Comparison of ENCODE assay signal across 29 cellular contexts in the genomic region with DNA sequence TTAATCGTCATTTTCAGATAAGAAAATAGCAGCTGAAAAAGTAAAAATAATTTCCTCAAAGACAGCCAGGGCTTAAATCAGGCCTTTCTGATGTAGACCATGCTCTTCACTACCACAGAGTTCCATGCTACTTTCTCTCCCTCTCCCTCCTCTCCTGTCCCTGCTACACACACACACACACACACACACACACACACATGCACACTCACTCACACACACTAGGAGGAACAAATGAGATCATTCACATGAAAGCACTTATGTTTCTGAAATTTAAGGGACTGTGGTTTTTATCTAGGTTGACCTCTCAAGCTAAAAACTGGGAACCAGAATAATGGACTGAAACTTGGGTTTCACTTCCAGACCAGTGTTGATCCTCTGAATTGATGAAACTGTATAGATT. TPM values are rescaled to one million over a fixed set of nuclear protein-coding genes. Genes with fewer than 3 reads are reported as not detected.
DNase-seq lines count a peak whose midpoint lies in the region; TF ChIP-seq lines count a peak whose summit lies in the region.
"Had no signal": no experiment of that assay in that cellular context is flagged by ENCODE, and none has a peak within 500 bp of the region (broad histone marks: within the 10 kb centered on the region; RNA-seq: fewer than 3 reads in every experiment).

No MANE protein-coding gene starts in this region.

- H3K9me3 Mint-ChIP-seq in activated naive CD4-positive, alpha-beta T cell treated with anti-CD3 and anti-CD28 coated beads, Interleukin-2, amount 10 ng/mL, durations not matched to agents 7 days and 5 days, result no peaks in the 10 kb centered on the region
- H3K9me3 Mint-ChIP-seq: activated naive CD8-positive, alpha-beta T cell treated with anti-CD3 and anti-CD28 coated beads for 36 hours; activated T-helper 17 cell treated with anti-CD3 and anti-CD28 coated beads, Interleukin-2, amount 50 U/mL, for 72 hours; effector memory CD8-positive, alpha-beta T cell; mesothelial cell of epicardium; natural killer cell; stimulated activated naive CD8-positive, alpha-beta T cell treated with anti-CD3 and anti-CD28 coated beads, Interleukin-15, Interleukin-2, amounts not matched to agents 100 ng/mL and 50 ng/mL, for 24 hours had no signal

- DNase-seq in SIG-M5 treated with dmso at 0.1 percent for 504 hours (lab: John Stamatoyannopoulos, UW; ENCODE audit: unreplicated experiment) (peak; percentile 3), SIG-M5 (lab: John Stamatoyannopoulos, UW) (no peak), RPMI7951 (ENCODE audit: low read depth) (peak; percentile 34), epithelial cell of esophagus (ENCODE audit: low read depth) (peak; percentile 6)
- no peak for DNase-seq in activated CD4-positive, CD25-positive, alpha-beta regulatory T cell (lab: John Stamatoyannopoulos, UW)
- no peak for DNase-seq in activated T-cell treated with anti-CD3 and anti-CD28 coated beads, Interleukin-2, amount 50 U/mL, for 1 hour
- no peak for DNase-seq in activated naive CD4-positive, alpha-beta T cell treated with anti-CD3 and anti-CD28 coated beads, Interleukin-2, amount 10 ng/mL, durations not matched to agents 7 days and 5 days
- DNase-seq in stimulated activated naive CD4-positive, alpha-beta T cell treated with Interleukin-2 at 50 U/mL for 16 hours (lab: John Stamatoyannopoulos, UW), result no peak
- DNase-seq: activated CD4-positive, alpha-beta T cell treated with anti-CD3 and anti-CD28 coated beads, Interleukin-2, amount 50 U/mL, for 1 hour; activated naive CD8-positive, alpha-beta T cell treated with anti-CD3 and anti-CD28 coated beads for 36 hours; body of pancreas; COR-L47; effector memory CD8-positive, alpha-beta T cell; heart right ventricle; natural killer cell; NCI-H1694; NCI-H2227 treated with DMSO at 0.1 percent for 48 hours; NCI-H774; PC-3; SHP77; stimulated activated CD4-positive, alpha-beta T cell treated with anti-CD3 and anti-CD28 coated beads, Interleukin-12 subunit alpha, Interleukin-12 subunit beta, amount 100 ng/mL, for 4 hours; stimulated activated CD4-positive, alpha-beta T cell treated with anti-CD3 and anti-CD28 coated beads, Interleukin-4, amount 100 ng/mL, for 4 hours; T-helper 1 cell; tibial artery had no signal

- no peak overlapping the region for H3K27ac Mint-ChIP-seq in activated naive CD4-positive, alpha-beta T cell treated with anti-CD3 and anti-CD28 coated beads, Interleukin-2, amount 10 ng/mL, durations not matched to agents 7 days and 5 days
- H3K27ac Mint-ChIP-seq: activated naive CD8-positive, alpha-beta T cell treated with anti-CD3 and anti-CD28 coated beads for 36 hours; activated T-helper 17 cell treated with anti-CD3 and anti-CD28 coated beads, Interleukin-2, amount 50 U/mL, for 72 hours; B cell; effector memory CD8-positive, alpha-beta T cell; mesothelial cell of epicardium; natural killer cell had no signal

- peaks cover 11% of the 10 kb centered on the region for H3K27me3 Mint-ChIP-seq in activated naive CD4-positive, alpha-beta T cell treated with anti-CD3 and anti-CD28 coated beads, Interleukin-2, amount 10 ng/mL, durations not matched to agents 7 days and 5 days
- H3K27me3 Mint-ChIP-seq: activated naive CD8-positive, alpha-beta T cell treated with anti-CD3 and anti-CD28 coated beads for 36 hours; activated T-helper 17 cell treated with anti-CD3 and anti-CD28 coated beads, Interleukin-2, amount 50 U/mL, for 72 hours; B cell; effector memory CD8-positive, alpha-beta T cell; stimulated activated naive CD8-positive, alpha-beta T cell treated with anti-CD3 and anti-CD28 coated beads, Interleukin-15, Interleukin-2, amounts not matched to agents 100 ng/mL and 50 ng/mL, for 24 hours had no signal

- H3K4me3 ChIP-seq in epithelial cell of esophagus (ENCODE audit: low read length), result no peak overlapping the region
- H3K4me3 ChIP-seq: body of pancreas, heart right ventricle, right atrium auricular region, tibial artery had no signal

- no peak for TF ChIP-seq CTCF in epithelial cell of esophagus (IDR thresholded peaks at IDR 0.05; ENCODE audit: insufficient read depth, low read depth, low read length, missing control alignments)

- peaks cover 10% of the 10 kb centered on the region for H3K4me1 Mint-ChIP-seq in activated naive CD4-positive, alpha-beta T cell treated with anti-CD3 and anti-CD28 coated beads, Interleukin-2, amount 10 ng/mL, durations not matched to agents 7 days and 5 days

- CTCF ChIA-PET in activated naive CD4-positive, alpha-beta T cell treated with anti-CD3 and anti-CD28 coated beads, Interleukin-2, amount 10 ng/mL, durations not matched to agents 7 days and 5 days (lab: Charles Lee), result no interaction called here

- H3K4me3 Mint-ChIP-seq in activated naive CD4-positive, alpha-beta T cell treated with anti-CD3 and anti-CD28 coated beads, Interleukin-2, amount 10 ng/mL, durations not matched to agents 7 days and 5 days, result no peak overlapping the region
- H3K4me3 Mint-ChIP-seq: activated naive CD8-positive, alpha-beta T cell treated with anti-CD3 and anti-CD28 coated beads for 36 hours; activated T-helper 17 cell treated with anti-CD3 and anti-CD28 coated beads, Interleukin-2, amount 50 U/mL, for 72 hours; B cell; effector memory CD8-positive, alpha-beta T cell; mesothelial cell of epicardium; natural killer cell; stimulated activated naive CD8-positive, alpha-beta T cell treated with anti-CD3 and anti-CD28 coated beads, Interleukin-15, Interleukin-2, amounts not matched to agents 100 ng/mL and 50 ng/mL, for 24 hours had no signal

- H3K36me3 Mint-ChIP-seq in activated naive CD4-positive, alpha-beta T cell treated with anti-CD3 and anti-CD28 coated beads, Interleukin-2, amount 10 ng/mL, durations not matched to agents 7 days and 5 days, result peaks cover 4% of the 10 kb centered on the region
- H3K36me3 Mint-ChIP-seq: mesothelial cell of epicardium, natural killer cell had no signal

RNA-seq across cellular contexts. Expression of a gene that starts 4.1 kb away (rescaled TPM):
- 584 and 708 TPM in 2 replicates for total RNA-seq in RPMI7951 (2014; rRNA removed; shearing (Covaris generic))

RNA-seq across cellular contexts. Expression of a gene that starts 28.8 kb away (rescaled TPM):
- 4.5 and 6.8 TPM in 2 replicates for total RNA-seq in RPMI7951 (2014; rRNA removed; shearing (Covaris generic))

RNA-seq across cellular contexts. Expression of a gene that starts 29.2 kb away (rescaled TPM):
- total RNA-seq in RPMI7951 (2014; rRNA removed; shearing (Covaris generic)), result 11.7 and 12.0 TPM in 2 replicates

Comparison
In these comparisons a context has a peak if more than half of its experiments do, and no peak if none do; other contexts are left out.
1. DNase-seq: peak in SIG-M5 treated with dmso at 0.1 percent for 504 hours (single experiment), RPMI7951 (single experiment) and epithelial cell of esophagus (single experiment); none in SIG-M5 (single experiment), activated CD4-positive, CD25-positive, alpha-beta regulatory T cell (0 of 4), activated T-cell treated with anti-CD3 and anti-CD28 coated beads, Interleukin-2, amount 50 U/mL, for 1 hour (single experiment), activated naive CD4-positive, alpha-beta T cell treated with anti-CD3 and anti-CD28 coated beads, Interleukin-2, amount 10 ng/mL, durations not matched to agents 7 days and 5 days (single experiment) and stimulated activated naive CD4-positive, alpha-beta T cell treated with Interleukin-2 at 50 U/mL for 16 hours (single experiment).